1 cellular context compared by ENCODE assay signal in the genomic region with DNA sequence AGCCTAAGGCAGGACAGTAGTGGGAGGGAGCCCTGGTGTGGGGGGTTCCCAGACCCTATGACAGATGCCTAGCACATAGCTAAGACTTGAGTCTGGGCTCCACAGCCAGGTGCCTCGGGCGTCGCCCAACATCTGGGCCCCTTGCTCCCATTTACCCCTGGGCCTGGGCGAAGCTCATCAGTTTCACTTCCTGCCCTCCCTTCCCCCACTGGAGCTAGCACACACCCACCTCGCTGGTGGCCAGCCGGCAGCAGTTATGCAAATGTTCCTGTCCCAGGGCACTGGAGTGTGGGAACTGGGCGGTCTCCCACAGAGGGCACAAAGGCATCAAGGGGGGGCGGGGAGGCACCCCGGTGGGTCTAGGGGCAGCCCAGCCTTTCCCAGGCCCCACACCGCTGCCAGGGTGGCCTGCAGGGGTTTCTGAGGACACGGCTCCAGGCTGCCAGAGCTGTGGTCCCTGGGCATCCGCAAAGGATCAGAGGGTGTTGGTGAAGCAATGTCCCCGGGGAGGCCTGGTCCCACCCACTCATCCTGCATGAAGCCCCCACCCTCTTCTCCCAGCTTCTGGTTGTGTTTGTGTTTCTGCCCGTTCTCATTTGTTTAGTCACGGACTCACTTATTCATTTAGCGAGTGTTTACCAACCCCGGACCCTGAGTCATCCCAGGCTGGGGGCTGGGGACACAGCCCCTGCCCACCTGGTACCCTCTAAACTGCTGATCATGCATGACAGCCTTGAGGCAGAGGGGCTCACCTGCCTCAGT.
TF ChIP-seq lines count a peak whose summit lies in the region.

No MANE protein-coding gene starts in this region.

TF ChIP-seq in K562, 482 proteins besides CTCF, POLR2A, EP300 and RAD21:
- no peak for TF ChIP-seq BRD9 (IDR thresholded peaks at IDR 0.05; ENCODE audit: low read depth, partially characterized antibody)
- peak; percentile 47; the same call in 1 of the 2 replicates for TF ChIP-seq ZBTB7A (IDR thresholded peaks at IDR 0.05; ENCODE audit: borderline replicate concordance, control insufficient read depth, low read depth, low read length)
- no peak for TF ChIP-seq TBP (optimal IDR thresholded peaks at IDR 0.05; ENCODE audit: low read depth, low read length)
- TF ChIP-seq ZNF316 (IDR thresholded peaks at IDR 0.05): 0 out of 2 replicates have a peak, but pooled peaks have one; percentile 23
- TF ChIP-seq ZNF551 (CRISPR knock-in tag; IDR thresholded peaks at IDR 0.05): no peak
- peak; percentile 46; the same call in 1 of the 2 replicates for TF ChIP-seq ETV1 (tag; conservative IDR thresholded peaks at IDR 0.05; ENCODE audit: low read depth)
- no peak for TF ChIP-seq NR2F6 (CRISPR knock-in tag; IDR thresholded peaks at IDR 0.05)
- no peak for TF ChIP-seq ZNF717 (CRISPR knock-in tag; IDR thresholded peaks at IDR 0.05)
- TF ChIP-seq, protein P1, sequence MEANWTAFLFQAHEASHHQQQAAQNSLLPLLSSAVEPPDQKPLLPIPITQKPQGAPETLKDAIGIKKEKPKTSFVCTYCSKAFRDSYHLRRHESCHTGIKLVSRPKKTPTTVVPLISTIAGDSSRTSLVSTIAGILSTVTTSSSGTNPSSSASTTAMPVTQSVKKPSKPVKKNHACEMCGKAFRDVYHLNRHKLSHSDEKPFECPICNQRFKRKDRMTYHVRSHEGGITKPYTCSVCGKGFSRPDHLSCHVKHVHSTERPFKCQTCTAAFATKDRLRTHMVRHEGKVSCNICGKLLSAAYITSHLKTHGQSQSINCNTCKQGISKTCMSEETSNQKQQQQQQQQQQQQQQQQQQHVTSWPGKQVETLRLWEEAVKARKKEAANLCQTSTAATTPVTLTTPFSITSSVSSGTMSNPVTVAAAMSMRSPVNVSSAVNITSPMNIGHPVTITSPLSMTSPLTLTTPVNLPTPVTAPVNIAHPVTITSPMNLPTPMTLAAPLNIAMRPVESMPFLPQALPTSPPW (CRISPR knock-in tag; IDR thresholded peaks at IDR 0.05): 0 out of 2 replicates have a peak, but pooled peaks have one; percentile 30
- TF ChIP-seq CREM (IDR thresholded peaks at IDR 0.05; ENCODE audit: low read depth): 0 out of 2 replicates have a peak, but pooled peaks have one; percentile 6
